In genomic region chr17:45782889-45783592, GRCh38 we compare ENCODE assay signal across 9 cellular contexts. TPM values are rescaled to one million over a fixed set of nuclear protein-coding genes. Genes with fewer than 3 reads are reported as not detected.
DNase-seq lines count a peak whose midpoint lies in the region; ATAC-seq, FAIRE-seq and TF ChIP-seq lines count a peak whose summit lies in the region.
"Had no signal": no experiment of that assay in that cellular context is flagged by ENCODE, and none has a peak within 500 bp of the region (broad histone marks: within the 10 kb centered on the region; RNA-seq: fewer than 3 reads in every experiment).

No MANE protein-coding gene starts in this region.

- H4K20me1 ChIP-seq in BLaER1 (peaks cover 46% of the 10 kb centered on the region), IMR-90 (ENCODE audit: insufficient read depth, low read length) (no peaks in the 10 kb centered on the region)

- intact Hi-C loops in IMR-90 (cut with micrococcal nuclease): no loop called here
- intact Hi-C loops in prostate gland (cut with DNase I): no loop called here
- intact Hi-C loops in aorta (cut with DNase I): no loop called here

- H2BK120ac ChIP-seq in IMR-90 (ENCODE audit: low read depth, low read length): no peak overlapping the region

- no peak overlapping the region for H2BK15ac ChIP-seq in IMR-90 (ENCODE audit: low read depth, low read length)

- in situ Hi-C loops in IMR-90 (cut with MboI; ENCODE audit: low sequenced_read_pairs): no loop called here

- no peak for ATAC-seq in IMR-90 (ENCODE audit: low read depth)
- ATAC-seq in aorta (ENCODE audit: low FRiP score): no peak

- no peak overlapping the region for H3K56ac ChIP-seq in IMR-90 (ENCODE audit: extremely low read depth, insufficient read depth, low read length)

- H3K4me2 ChIP-seq in BLaER1: peak overlapping the region; percentile 100
- H3K4me2 ChIP-seq in IMR-90 (ENCODE audit: low read depth, low read length): no peak overlapping the region; the same call in 1 of the 2 replicates

- POLR2A ChIA-PET in IMR-90 (lab: Charles Lee; ENCODE audit: unreplicated experiment): no interaction called here

- TF ChIP-seq CTCF in IMR-90 (conservative IDR thresholded peaks at IDR 0.05; ENCODE audit: low read depth, low read length): peak; percentile 29
- TF ChIP-seq CTCF in prostate gland (IDR thresholded peaks at IDR 0.05): peak; percentile 27 to 56 (median 42)

- H3K9ac ChIP-seq in BLaER1 (no peak overlapping the region), IMR-90 (ENCODE audit: low read depth, low read length) (no peak overlapping the region)

- DNase-seq in IMR-90: no peak
- DNase-seq in activated CD8-positive, alpha-beta memory T cell treated with anti-CD3 and anti-CD28 coated beads for 24 hours: peak; percentile 77
- peak; percentile 61 to 66 for DNase-seq in frontal cortex (ENCODE audit: low spot score in 2 of 2)
- no peak for DNase-seq in prostate gland (ENCODE audit: low spot score)
- no peak for DNase-seq in aorta
- no peak for DNase-seq in NCI-H446 (lab: John Stamatoyannopoulos, UW)
- no peak for DNase-seq in SIG-M5 (lab: John Stamatoyannopoulos, UW)

- no peak overlapping the region for H3K27ac ChIP-seq in BLaER1
- no peak overlapping the region for H3K27ac ChIP-seq in IMR-90 (ENCODE audit: insufficient read depth, low read length)
- no peak overlapping the region for H3K27ac ChIP-seq in prostate gland
- H3K27ac ChIP-seq in aorta (ENCODE audit: low read depth in 1 of 2, low read length in 2 of 2): no peak overlapping the region

- no peak for TF ChIP-seq POLR2A in IMR-90 (IDR thresholded peaks at IDR 0.05; ENCODE audit: low read depth, low read length)
- TF ChIP-seq POLR2A in prostate gland (IDR thresholded peaks at IDR 0.05): no peak

- H3K4me3 ChIP-seq in BLaER1: peak overlapping the region; percentile 71
- H3K4me3 ChIP-seq in IMR-90 (ENCODE audit: insufficient read depth, low read depth, low read length): no peak overlapping the region
- H3K4me3 ChIP-seq in prostate gland: peak overlapping the region; percentile 32 to 53
- H3K4me3 ChIP-seq in aorta (ENCODE audit: low read length in 2 of 2): peak overlapping the region in 1 of 2 donors; percentile 28

- H3K18ac ChIP-seq in IMR-90 (ENCODE audit: low read depth, low read length): no peak overlapping the region

- dilution Hi-C loops in IMR-90 (cut with HindIII; ENCODE audit: low sequenced_read_pairs, unreplicated experiment): no loop called here

- BruUV-seq in IMR-90 (replicated peaks; lab: Mats Ljungman, UMichigan): no TSS peak

- no peak overlapping the region for H2AK5ac ChIP-seq in IMR-90 (ENCODE audit: low read depth, low read length)

- no peak for TF ChIP-seq RAD21 in IMR-90 (IDR thresholded peaks at IDR 0.05; ENCODE audit: low read length)

- WGBS in IMR-90 (ENCODE audit: extremely low coverage in 2 of 2, insufficient read length in 1 of 2), 2 experiments: 1% methylated on average over 19 of the region's 32 CpGs; no CpG with 5 or more reads in 1 of the 2 experiments
- 19% methylated on average over 32 of the region's 32 CpGs for WGBS in prostate gland
- 21 to 26% methylated on average over 30 to 32 of the region's 32 CpGs for WGBS in aorta, 2 donors

- H3K27me3 ChIP-seq in BLaER1 (peaks cover 72% of the 10 kb centered on the region), IMR-90 (ENCODE audit: control insufficient read depth, insufficient read depth, low read length) (peaks cover 71% of the 10 kb centered on the region), prostate gland (replicated peaks; ENCODE audit: insufficient read depth) (no peaks in the 10 kb centered on the region), aorta (ENCODE audit: control insufficient read depth in 1 of 2, insufficient read depth in 2 of 2, low read length in 1 of 2) (no peaks in the 10 kb centered on the region)

- H2BK20ac ChIP-seq in IMR-90 (ENCODE audit: low read depth, low read length): no peak overlapping the region

- CTCF ChIA-PET in IMR-90 (lab: Yijun Ruan, JAX): no interaction called here

- no peak overlapping the region for H3K4ac ChIP-seq in IMR-90 (ENCODE audit: low read depth, low read length)

- H3K4me1 ChIP-seq in BLaER1 (peaks cover 21% of the 10 kb centered on the region), IMR-90 (ENCODE audit: control insufficient read depth, insufficient read depth, low read length) (peaks cover 1% of the 10 kb centered on the region; the same call in 1 of the 2 replicates), prostate gland (replicated peaks) (peaks cover 6% of the 10 kb centered on the region), aorta (ENCODE audit: control insufficient read depth in 1 of 2, insufficient read depth in 2 of 2, low read length in 2 of 2) (no peaks in the 10 kb centered on the region)

- H4K5ac ChIP-seq in IMR-90 (ENCODE audit: low read depth, low read length): no peak overlapping the region

- H3K79me1 ChIP-seq in IMR-90 (ENCODE audit: low read depth in 1 of 2, low read length in 2 of 2): no peaks in the 10 kb centered on the region

- no peak overlapping the region for H3K23ac ChIP-seq in IMR-90 (ENCODE audit: low read depth, low read length)

- no peaks in the 10 kb centered on the region for H3K9me1 ChIP-seq in IMR-90 (ENCODE audit: insufficient read depth, low read length)

- no peak overlapping the region for H2AK9ac ChIP-seq in IMR-90 (replicated peaks; ENCODE audit: low read depth, low read length, poor library complexity)

- no peak overlapping the region for H4K91ac ChIP-seq in IMR-90 (ENCODE audit: insufficient read depth, low read depth, low read length)

- H3K36me3 ChIP-seq in BLaER1 (no peaks in the 10 kb centered on the region), IMR-90 (ENCODE audit: control insufficient read depth, insufficient read depth, low read length) (no peaks in the 10 kb centered on the region), prostate gland (no peaks in the 10 kb centered on the region), aorta (ENCODE audit: control insufficient read depth in 1 of 2, insufficient read depth in 2 of 2, low read length in 1 of 2) (no peaks in the 10 kb centered on the region)

- no peak for FAIRE-seq in frontal cortex (lab: Jason Lieb, UNC)
- FAIRE-seq: colon had no signal

- no peak overlapping the region for H2AFZ ChIP-seq in IMR-90 (replicated peaks; ENCODE audit: low read length, poor library complexity)

- no peak overlapping the region for H2BK5ac ChIP-seq in IMR-90 (ENCODE audit: low read depth, low read length, poor library complexity, severe bottlenecking)

- H3K14ac ChIP-seq in IMR-90 (replicated peaks; ENCODE audit: low read depth, low read length): no peak overlapping the region

- H4K8ac ChIP-seq in IMR-90 (ENCODE audit: low read depth in 2 of 2, low read length in 2 of 2): no peak overlapping the region

- H3K9me3 ChIP-seq in BLaER1 (no peaks in the 10 kb centered on the region), IMR-90 (ENCODE audit: control insufficient read depth, insufficient read depth, low read length) (no peaks in the 10 kb centered on the region), prostate gland (no peaks in the 10 kb centered on the region), aorta (ENCODE audit: control insufficient read depth, low read length) (no peaks in the 10 kb centered on the region)

TF ChIP-seq in IMR-90, 13 proteins besides CTCF, POLR2A, EP300 and RAD21:
- TF ChIP-seq MAZ (IDR thresholded peaks at IDR 0.05; ENCODE audit: borderline replicate concordance, low read depth, low read length): no peak
- no peak for TF ChIP-seq USF2 (IDR thresholded peaks at IDR 0.05; ENCODE audit: low read depth, low read length)
- TF ChIP-seq MAFK (IDR thresholded peaks at IDR 0.05; ENCODE audit: low read depth, low read length): no peak
- no peak for TF ChIP-seq MXI1 (IDR thresholded peaks at IDR 0.05; ENCODE audit: borderline replicate concordance, low read depth, low read length)
- TF ChIP-seq RCOR1 (IDR thresholded peaks at IDR 0.05; ENCODE audit: insufficient replicate concordance, low read length): no peak
- no peak for TF ChIP-seq CEBPB (IDR thresholded peaks at IDR 0.05; ENCODE audit: low read depth, low read length)
- no peak for TF ChIP-seq SMC3 (IDR thresholded peaks at IDR 0.05; ENCODE audit: low read depth, low read length)
- TF ChIP-seq FOS (IDR thresholded peaks at IDR 0.05; ENCODE audit: low read depth, low read length): no peak
- no peak for TF ChIP-seq NFE2L2 (IDR thresholded peaks at IDR 0.05; ENCODE audit: low read depth, low read length)
TF ChIP-seq in IMR-90: peak in this region for 0.

RNA-seq across cellular contexts. Expression of gene CRHR1, which starts 1.1 kb away (rescaled TPM):
- total RNA-seq in IMR-90 (2012; rRNA removed) (not detected in 2 replicates), frontal cortex (3.7 TPM), prostate gland (1 to 10 TPM; 1.4 to 2.1 TPM), aorta (not detected)
- polyA plus RNA-seq in IMR-90 (2012; rRNA removed) (not detected in 2 replicates), aorta (not detected)
- not detected in 2 replicates for polyA plus RNA-seq in IMR-90 (2012; cell fraction: cytosol; rRNA removed)
- polyA plus RNA-seq in IMR-90 (2012; cell fraction: nucleus; rRNA removed; ENCODE audit: low replicate concordance): not detected in 2 replicates

Comparison
In these comparisons a context has a peak if more than half of its experiments do, and no peak if none do; other contexts are left out.
1. DNase-seq: peak in activated CD8-positive, alpha-beta memory T cell treated with anti-CD3 and anti-CD28 coated beads for 24 hours (single experiment) and frontal cortex (2 of 2); none in IMR-90 (single experiment), prostate gland (single experiment), aorta (0 of 2), NCI-H446 (0 of 2) and SIG-M5 (single experiment).